Comparison of ENCODE assay signal across 12 cellular contexts in genomic region chr12:12528361-12529092, GRCh38. TPM values are rescaled to one million over a fixed set of nuclear protein-coding genes. Genes with fewer than 3 reads are reported as not detected.
A peak's percentile ranks its signal among the peaks of the same experiment; 100 is the strongest.
DNase-seq lines count a peak whose midpoint lies in the region; ATAC-seq, FAIRE-seq and TF ChIP-seq lines count a peak whose summit lies in the region.
"Had no signal": no experiment of that assay in that cellular context is flagged by ENCODE, and none has a peak within 500 bp of the region (broad histone marks: within the 10 kb centered on the region; RNA-seq: fewer than 3 reads in every experiment).

No MANE protein-coding gene starts in this region.

- intact Hi-C loops in HepG2 (cut with micrococcal nuclease; ENCODE audit: unreplicated experiment) = no loop called here

- H3K79me2 ChIP-seq in HepG2 (ENCODE audit: insufficient read depth, low read length) = peaks cover 60% of the 10 kb centered on the region

- TF ChIP-seq POLR2A in HepG2 (IDR thresholded peaks at IDR 0.05; ENCODE audit: insufficient read depth in 1 of 2, low read depth in 2 of 2, low read length in 2 of 2) = no peak

- H3K4me1 Mint-ChIP-seq in activated T-helper 17 cell treated with anti-CD3 and anti-CD28 coated beads, Interleukin-2, amount 50 U/mL, for 72 hours = peaks cover 30% of the 10 kb centered on the region
- H3K4me1 Mint-ChIP-seq in type B pancreatic cell (ENCODE audit: unreplicated experiment) = peaks cover 7% of the 10 kb centered on the region

- in situ Hi-C loops in HepG2 (cut with HindIII; ENCODE audit: extremely low pct_ligation_motif_present, low pct_unique_long_range_greater_than_20kb) = no loop called here

- TF ChIP-seq CTCF in HepG2 (CRISPR knock-in tag; IDR thresholded peaks at IDR 0.05) (no peak), type B pancreatic cell (conservative IDR thresholded peaks at IDR 0.05) (no peak)

- no peak overlapping the region for H3K4me3 ChIP-seq in HepG2 (replicated peaks in 1 of 3; ENCODE audit: insufficient read depth in 1 of 3, low read depth in 2 of 3, low read length in 3 of 3)
- H3K4me3 ChIP-seq in mesenchymal stem cell (ENCODE audit: insufficient read depth in 1 of 2, low read depth in 1 of 2, low read length in 2 of 2) = no peak overlapping the region
- H3K4me3 ChIP-seq: psoas muscle had no signal

- POLR2A ChIA-PET in HepG2 (lab: Yijun Ruan, JAX) = no interaction called here

- H3K27me3 Mint-ChIP-seq in activated T-helper 17 cell treated with anti-CD3 and anti-CD28 coated beads, Interleukin-2, amount 50 U/mL, for 72 hours = no peaks in the 10 kb centered on the region
- no peaks in the 10 kb centered on the region for H3K27me3 Mint-ChIP-seq in type B pancreatic cell

- no peak overlapping the region for H3K23ac ChIP-seq in mesenchymal stem cell (ENCODE audit: low read length in 2 of 2)

- H3K27ac Mint-ChIP-seq in activated T-helper 17 cell treated with anti-CD3 and anti-CD28 coated beads, Interleukin-2, amount 50 U/mL, for 72 hours = peak overlapping the region; percentile 82
- H3K27ac Mint-ChIP-seq in type B pancreatic cell = peak overlapping the region; percentile 73

- no peak overlapping the region for H2AFZ ChIP-seq in HepG2 (ENCODE audit: low read length)
- H2AFZ ChIP-seq in mesenchymal stem cell (ENCODE audit: low read depth, low read length) = no peak overlapping the region

- H2AK5ac ChIP-seq in mesenchymal stem cell (ENCODE audit: low read length, severe bottlenecking) = no peak overlapping the region

- no peak overlapping the region for H2BK12ac ChIP-seq in mesenchymal stem cell (ENCODE audit: low read length in 2 of 2)

- no peak overlapping the region for H4K8ac ChIP-seq in mesenchymal stem cell (ENCODE audit: low read length)

- H4K91ac ChIP-seq in mesenchymal stem cell (ENCODE audit: low read length) = no peak overlapping the region

- no peaks in the 10 kb centered on the region for H3K27me3 ChIP-seq in HepG2 (ENCODE audit: control insufficient read depth in 1 of 2, insufficient read depth in 2 of 2, low read length in 2 of 2)
- no peaks in the 10 kb centered on the region for H3K27me3 ChIP-seq in mesenchymal stem cell (ENCODE audit: control insufficient read depth in 1 of 2, insufficient read depth in 1 of 2, low read length in 2 of 2)

- no peak overlapping the region for H2BK15ac ChIP-seq in mesenchymal stem cell (ENCODE audit: low read depth, poor library complexity, severe bottlenecking)

- H3K79me1 ChIP-seq in mesenchymal stem cell (replicated peaks; ENCODE audit: low read length, poor library complexity, severe bottlenecking) = peaks cover 18% of the 10 kb centered on the region

- no peaks in the 10 kb centered on the region for H3K9me3 Mint-ChIP-seq in activated T-helper 17 cell treated with anti-CD3 and anti-CD28 coated beads, Interleukin-2, amount 50 U/mL, for 72 hours
- H3K9me3 Mint-ChIP-seq in type B pancreatic cell = no peaks in the 10 kb centered on the region

- H3K36me3 ChIP-seq in HepG2 (replicated peaks in 1 of 2; ENCODE audit: control insufficient read depth in 1 of 2, insufficient read depth in 2 of 2, low read length in 2 of 2) (peaks cover 0 to 18% of the 10 kb centered on the region in 2 experiments; a peak in 3 of 5 replicates), mesenchymal stem cell (ENCODE audit: control insufficient read depth in 1 of 2, insufficient read depth in 2 of 2, low read depth in 1 of 2, low read length in 2 of 2) (no peaks in the 10 kb centered on the region)

- H3K36me3 Mint-ChIP-seq in activated T-helper 17 cell treated with anti-CD3 and anti-CD28 coated beads, Interleukin-2, amount 50 U/mL, for 72 hours (ENCODE audit: low read depth) = peaks cover 61% of the 10 kb centered on the region
- peaks cover 28% of the 10 kb centered on the region for H3K36me3 Mint-ChIP-seq in type B pancreatic cell

- FAIRE-seq in HepG2 (lab: Jason Lieb, UNC) = no peak
- FAIRE-seq: bronchial epithelial cell had no signal

- H2BK5ac ChIP-seq in mesenchymal stem cell (ENCODE audit: low read depth, low read length, poor library complexity, severe bottlenecking) = no peak overlapping the region

- no peak overlapping the region for H3K9ac ChIP-seq in HepG2 (ENCODE audit: insufficient read depth, low read depth, low read length)
- H3K9ac ChIP-seq in mesenchymal stem cell (ENCODE audit: low read length) = no peak overlapping the region

- CTCF ChIA-PET in HepG2 (lab: Yijun Ruan, JAX; ENCODE audit: low intra/inter-chr PET ratio, low total read pairs) = no interaction called here

- no peak overlapping the region for H3K14ac ChIP-seq in mesenchymal stem cell (ENCODE audit: low read length in 2 of 2)

- peaks cover 9% of the 10 kb centered on the region for H4K20me1 ChIP-seq in HepG2 (ENCODE audit: insufficient read depth, low read length)

- peak; percentile 72 for ATAC-seq in activated T-helper 17 cell treated with anti-CD3 and anti-CD28 coated beads, Interleukin-2, amount 50 U/mL, for 72 hours (replicated peaks)
- no peak for ATAC-seq in HepG2
- ATAC-seq: psoas muscle had no signal

- H3K9me3 ChIP-seq in HepG2 (ENCODE audit: low read length) = no peaks in the 10 kb centered on the region
- H3K9me3 ChIP-seq in mesenchymal stem cell (ENCODE audit: control insufficient read depth, low read length) = no peaks in the 10 kb centered on the region
- H3K9me3 ChIP-seq: psoas muscle had no signal

- no peak for TF ChIP-seq RAD21 in HepG2 (CRISPR knock-in tag; IDR thresholded peaks at IDR 0.05)

- DNase-seq in stimulated activated CD4-positive, alpha-beta T cell treated with anti-CD3 and anti-CD28 coated beads, Interleukin-2, amount 100 ng/mL, for 4 hours (ENCODE audit: low read depth) = peak; percentile 13
- DNase-seq in stimulated activated CD4-positive, alpha-beta T cell treated with anti-CD3 and anti-CD28 coated beads, Interleukin-2, amount 100 ng/mL, for 24 hours = no peak
- DNase-seq in HepG2 (ENCODE audit: low spot score) (no peak), type B pancreatic cell (ENCODE audit: extremely low spot score, unreplicated experiment) (no peak), mesenchymal stem cell (no peak), foreskin melanocyte (no peak), A172 (ENCODE audit: low spot score) (no peak)
- DNase-seq: OCI-M1, psoas muscle had no signal

- no peak overlapping the region for H3K4me2 ChIP-seq in HepG2 (ENCODE audit: low read depth, low read length)
- H3K4me2 ChIP-seq in mesenchymal stem cell (ENCODE audit: low read length, poor library complexity, severe bottlenecking) = no peak overlapping the region

- no peak overlapping the region for H2BK120ac ChIP-seq in mesenchymal stem cell (ENCODE audit: low read depth, low read length)

- peaks cover 69% of the 10 kb centered on the region for H3K4me1 ChIP-seq in HepG2 (ENCODE audit: insufficient read depth, low read length)
- peaks cover 3% of the 10 kb centered on the region for H3K4me1 ChIP-seq in mesenchymal stem cell (ENCODE audit: control insufficient read depth, insufficient read depth, low read depth, low read length)

- peak overlapping the region; percentile 65 for H3K4me3 Mint-ChIP-seq in activated T-helper 17 cell treated with anti-CD3 and anti-CD28 coated beads, Interleukin-2, amount 50 U/mL, for 72 hours
- H3K4me3 Mint-ChIP-seq in type B pancreatic cell = no peak overlapping the region

- no peak for TF ChIP-seq EP300 in HepG2 (IDR thresholded peaks at IDR 0.05; ENCODE audit: low read depth in 2 of 2, low read length in 2 of 2)
- TF ChIP-seq EP300 in HepG2 (CRISPR knock-in tag; IDR thresholded peaks at IDR 0.05; ENCODE audit: borderline replicate concordance) = no peak

- no peak overlapping the region for H3K4ac ChIP-seq in mesenchymal stem cell (ENCODE audit: low read depth in 1 of 2, low read length in 2 of 2)

- 94% methylated on average over 6 of the region's 6 CpGs for WGBS in HepG2 (ENCODE audit: low lambda C conversion rate)
- WGBS in mesenchymal stem cell = 99% methylated on average over 4 of the region's 6 CpGs

- TSS peak; percentile 1 for BruUV-seq in HepG2 (replicated peaks; lab: Mats Ljungman, UMichigan)

- no peak overlapping the region for H3K18ac ChIP-seq in mesenchymal stem cell (ENCODE audit: low read depth in 1 of 2, low read length in 2 of 2)

- H3K27ac ChIP-seq in HepG2 (ENCODE audit: extremely low read length, insufficient read depth, low read length) (no peak overlapping the region), mesenchymal stem cell (ENCODE audit: low read length, poor library complexity, severe bottlenecking) (no peak overlapping the region)
- H3K27ac ChIP-seq: epithelial cell of prostate, psoas muscle had no signal

TF ChIP-seq in HepG2, 621 proteins besides CTCF, POLR2A, EP300 and RAD21 (continues in another document):
- TF ChIP-seq PAWR (CRISPR knock-in tag; IDR thresholded peaks at IDR 0.05; ENCODE audit: borderline replicate concordance) = no peak

RNA-seq across cellular contexts. Expression of gene DUSP16, which starts 34.1 kb away (rescaled TPM):
- 100 to 1,000 TPM in 1 of 2 donors, 10 to 100 TPM in 1; 68.8 to 125 TPM for total RNA-seq in activated T-helper 17 cell treated with anti-CD3 and anti-CD28 coated beads, Interleukin-2, amount 50 U/mL, for 72 hours
- total RNA-seq in HepG2 (2016; rRNA removed; fragmentation: Illumina TruSeq; extraction: Trizol) (46.6 and 69.1 TPM in 2 replicates), type B pancreatic cell (ENCODE audit: low replicate concordance) (52.1 and 240 TPM in 2 replicates)
- 75.4 and 77.4 TPM in 2 replicates for total RNA-seq in HepG2 (2016; cell fraction: cytosol; rRNA removed; fragmentation: Illumina TruSeq; extraction: Trizol; ENCODE audit: low read depth)
- 45.6 and 69.2 TPM in 2 replicates for total RNA-seq in HepG2 (2016; cell fraction: insoluble cytoplasmic fraction; rRNA removed; fragmentation: Illumina TruSeq; extraction: Trizol)
- total RNA-seq in HepG2 (2016; cell fraction: membrane; rRNA removed; fragmentation: Illumina TruSeq; extraction: Trizol) = 44.8 and 48.7 TPM in 2 replicates
- total RNA-seq in HepG2 (2016; cell fraction: nucleus; rRNA removed; fragmentation: Illumina TruSeq; extraction: Trizol) = 37.1 and 40.3 TPM in 2 replicates
- 33.8 and 45.7 TPM in 2 replicates for polyA plus RNA-seq in HepG2 (2011; rRNA removed)
- 38.7 and 54.1 TPM in 2 replicates for polyA plus RNA-seq in HepG2 (2011; cell fraction: cytosol; rRNA removed)
- 18.4 and 20.7 TPM in 2 replicates for polyA plus RNA-seq in HepG2 (2011; cell fraction: nucleus; rRNA removed)
- polyA plus RNA-seq in HepG2 (2012) = 38.8 and 40.2 TPM in 2 replicates
- 2.3 and 2.6 TPM in 2 replicates for polyA plus RNA-seq in HepG2 (2016; cell fraction: cytosol; fragmentation: Illumina TruSeq; extraction: Trizol; ENCODE audit: low read depth)
- polyA plus RNA-seq in HepG2 (2016; cell fraction: insoluble cytoplasmic fraction; fragmentation: Illumina TruSeq; extraction: Trizol; ENCODE audit: low read depth) = 45.8 and 48.8 TPM in 2 replicates
- polyA plus RNA-seq in HepG2 (2016; cell fraction: membrane; fragmentation: Illumina TruSeq; extraction: Trizol; ENCODE audit: low read depth) = 11.5 and 13.5 TPM in 2 replicates
- polyA plus RNA-seq in HepG2 (2016; cell fraction: nucleus; fragmentation: Illumina TruSeq; extraction: Trizol; ENCODE audit: insufficient read depth, low read depth) = 29.0 and 30.6 TPM in 2 replicates
- 16.0 and 66.0 TPM in 2 replicates for polyA minus RNA-seq in HepG2 (2011; rRNA and poly(A)+ RNA removed; ENCODE audit: low replicate concordance)
- 50.3 and 55.0 TPM in 2 replicates for polyA minus RNA-seq in HepG2 (2011; cell fraction: cytosol; rRNA and poly(A)+ RNA removed)
- 53.4 and 59.3 TPM in 2 replicates for polyA minus RNA-seq in HepG2 (2011; cell fraction: nucleus; rRNA and poly(A)+ RNA removed)
- 6.2 TPM for polyA plus RNA-seq in mesenchymal stem cell (2013, experiment 1 of 2)
- 6.2 TPM for polyA plus RNA-seq in mesenchymal stem cell (2013, experiment 2 of 2)
- total RNA-seq in A172 (2014; rRNA removed; shearing (Covaris generic)) = 4.9 and 5.5 TPM in 2 replicates
